Comparison of ENCODE assay signal across 8 cellular contexts in the genomic region with DNA sequence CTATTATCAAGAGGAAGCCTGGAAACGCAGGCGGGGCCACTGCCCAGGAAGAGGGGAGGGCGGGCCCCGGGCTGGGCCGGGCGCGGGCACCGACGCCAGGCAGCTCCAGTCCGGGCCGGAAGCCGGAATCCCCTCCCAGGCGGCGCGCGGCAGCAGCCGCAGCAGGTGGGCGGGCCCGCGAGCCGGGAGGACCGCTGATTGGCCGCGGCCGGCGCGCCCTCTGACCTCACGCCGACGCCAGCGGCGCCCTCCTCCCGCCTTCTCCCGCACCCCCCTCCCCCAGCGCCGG. TPM values are rescaled to one million over a fixed set of nuclear protein-coding genes. Genes with fewer than 3 reads are reported as not detected.
DNase-seq lines count a peak whose midpoint lies in the region; ATAC-seq, FAIRE-seq and TF ChIP-seq lines count a peak whose summit lies in the region.

No MANE protein-coding gene starts in this region.

- H3K27me3 ChIP-seq in ascending aorta (no peaks in the 10 kb centered on the region), right cardiac atrium (ENCODE audit: control insufficient read depth, insufficient read depth) (no peaks in the 10 kb centered on the region)

- ATAC-seq in GM18499 (IDR thresholded peaks at IDR 0.05; ENCODE audit: insufficient read depth, unreplicated experiment) (peak; percentile 44), HG02938 (IDR thresholded peaks at IDR 0.05; ENCODE audit: unreplicated experiment) (peak; percentile 77), right cardiac atrium (peak; percentile 98)

- DNase-seq in NCI-H1694 treated with DMSO at 0.1 percent for 48 hours (lab: John Stamatoyannopoulos, UW), result peak; percentile 84
- peak; percentile 84 to 97 (median 89) for DNase-seq in T-helper 2 cell
- peak; percentile 82 to 97 for DNase-seq in ascending aorta (ENCODE audit: low spot score in 2 of 2)
- peak; percentile 96 to 98 (median 98) for DNase-seq in right cardiac atrium
- DNase-seq in pulmonary artery endothelial cell (ENCODE audit: low read depth, low spot score), result peak; percentile 77
- peak; percentile 98 for DNase-seq in urothelium cell line (ENCODE audit: low spot score)

- H3K9me3 ChIP-seq in ascending aorta (no peaks in the 10 kb centered on the region), right cardiac atrium (ENCODE audit: control insufficient read depth, low read length) (no peaks in the 10 kb centered on the region)

- H3K4me3 ChIP-seq in ascending aorta (peak overlapping the region; percentile 96 to 97), right cardiac atrium (ENCODE audit: low read length) (peak overlapping the region; percentile 91)

- intact Hi-C loops in ascending aorta (cut with DNase I) (loop anchor here (1.0 kb wide), 2 partner anchors 21 to 35 kb away; a partner anchor contains a TSS), right cardiac atrium (cut with DNase I) (no loop called here)

- under 1% methylated on average over 36 of the region's 36 CpGs for WGBS in right cardiac atrium

- FAIRE-seq in urothelium cell line (lab: Jason Lieb, UNC), result peak; percentile 79

- H3K36me3 ChIP-seq in ascending aorta, result peaks cover 0 to 20% of the 10 kb centered on the region in 2 donors

- H3K27ac ChIP-seq in ascending aorta (peak overlapping the region; percentile 99 to 100), right cardiac atrium (ENCODE audit: low read length) (peak overlapping the region; percentile 100)

- no peak for TF ChIP-seq CTCF in ascending aorta (IDR thresholded peaks at IDR 0.05)

- H3K4me1 ChIP-seq in ascending aorta, result peaks cover 3 to 10% of the 10 kb centered on the region in 2 donors
- H3K4me1 ChIP-seq in right cardiac atrium (ENCODE audit: control insufficient read depth, insufficient read depth, low read length), result peaks cover 9% of the 10 kb centered on the region

RNA-seq across cellular contexts. Expression of a gene that starts 0.4 kb away (rescaled TPM):
- 130 TPM for total RNA-seq in ascending aorta
- 10 to 100 TPM; 75.5 to 83.5 (median 77.1) TPM for total RNA-seq in right cardiac atrium
- 83.9 TPM for polyA plus RNA-seq in right cardiac atrium
- 22.9 and 23.9 TPM in 2 replicates for total RNA-seq in pulmonary artery endothelial cell

RNA-seq across cellular contexts. Expression of a gene that starts 21.3 kb away (rescaled TPM):
- total RNA-seq in ascending aorta (52.9 TPM), right cardiac atrium (10 to 100 TPM; 11.4 to 26.1 (median 11.7) TPM), pulmonary artery endothelial cell (47.0 and 83.0 TPM in 2 replicates)
- 6.4 TPM for polyA plus RNA-seq in right cardiac atrium

RNA-seq across cellular contexts. Expression of a gene that starts 35.0 kb away (rescaled TPM):
- 28.1 TPM for total RNA-seq in ascending aorta
- 10 to 100 TPM; 39.9 to 48.3 (median 45.4) TPM for total RNA-seq in right cardiac atrium
- polyA plus RNA-seq in right cardiac atrium, result 24.4 TPM
- total RNA-seq in pulmonary artery endothelial cell, result 53.7 and 78.1 TPM in 2 replicates

Comparison
In these comparisons a context has a peak if more than half of its experiments do, and no peak if none do; other contexts are left out.
1. Peak in every context shown above with its lines: DNase-seq, ATAC-seq, H3K4me3 ChIP-seq and H3K27ac ChIP-seq.
2. ATAC-seq: peak in every context shown above with its lines; median percentile 98 in right cardiac atrium; 77 in HG02938; 44 in GM18499.